ENCODE assay signal across 8 cellular contexts in genomic region chr21:31559368-31560119, GRCh38.
A peak's percentile ranks its signal among the peaks of the same experiment; 100 is the strongest.
DNase-seq lines count a peak whose midpoint lies in the region; ATAC-seq, FAIRE-seq and TF ChIP-seq lines count a peak whose summit lies in the region.

No MANE protein-coding gene starts in this region.

- no peaks in the 10 kb centered on the region for H3K9me3 Mint-ChIP-seq in central memory CD8-positive, alpha-beta T cell

- H3K4me1 Mint-ChIP-seq in central memory CD8-positive, alpha-beta T cell: peaks cover 17% of the 10 kb centered on the region

- no peak for FAIRE-seq in kidney (lab: Jason Lieb, UNC)

- H3K4me1 ChIP-seq in kidney (ENCODE audit: control insufficient read depth in 1 of 2, insufficient read depth in 1 of 2, low read depth in 1 of 2, low read length in 2 of 2): peaks cover 0 to 12% of the 10 kb centered on the region in 2 donors

- no peak overlapping the region for H3K27ac ChIP-seq in kidney (ENCODE audit: low read depth in 2 of 2, low read length in 2 of 2)

- H3K36me3 Mint-ChIP-seq in central memory CD8-positive, alpha-beta T cell (ENCODE audit: insufficient read depth): peaks cover 2% of the 10 kb centered on the region

- peak; percentile 73 for DNase-seq in GM13977 (ENCODE audit: low spot score)
- DNase-seq in NCI-H2081 treated with DMSO at 0.1 percent for 48 hours (lab: John Stamatoyannopoulos, UW): peak; percentile 88
- DNase-seq in activated CD4-positive, CD25-positive, alpha-beta regulatory T cell treated with anti-CD3 and anti-CD28 coated beads, Interleukin-2, amount 50 U/mL, for 72 hours: peak; percentile 93
- peak; percentile 69 to 73 for DNase-seq in central memory CD8-positive, alpha-beta T cell (ENCODE audit: low spot score in 2 of 2)
- DNase-seq in kidney: peak; percentile 94
- peak; percentile 89 to 92 for DNase-seq in stimulated activated CD4-positive, alpha-beta T cell treated with anti-CD3 and anti-CD28 coated beads, Interleukin-15, amount 100 ng/mL, for 48 hours (ENCODE audit: low read depth in 2 of 2)
- DNase-seq in HuH-7.5 (ENCODE audit: low spot score): no peak

- TF ChIP-seq CTCF in GM13977 (IDR thresholded peaks at IDR 0.05; ENCODE audit: extremely low read depth, insufficient read depth, missing control alignments) (no peak), kidney (IDR thresholded peaks at IDR 0.05; ENCODE audit: borderline replicate concordance, extremely low read depth, insufficient read depth) (no peak)

- no peak overlapping the region for H3K9ac ChIP-seq in kidney (ENCODE audit: low read length in 2 of 2)

- H3K9me3 ChIP-seq in kidney (ENCODE audit: control insufficient read depth in 1 of 2, low read length in 2 of 2): no peaks in the 10 kb centered on the region

- peak overlapping the region; percentile 56 to 61 for H3K4me3 ChIP-seq in kidney (ENCODE audit: low read length in 2 of 2)

- intact Hi-C loops in kidney (cut with DNase I): no loop called here

- H3K36me3 ChIP-seq in kidney (ENCODE audit: control insufficient read depth in 1 of 2, insufficient read depth in 2 of 2, low read length in 2 of 2): no peaks in the 10 kb centered on the region

- peaks cover 47% of the 10 kb centered on the region for H3K27me3 Mint-ChIP-seq in central memory CD8-positive, alpha-beta T cell

- no peak overlapping the region for H3K27ac Mint-ChIP-seq in central memory CD8-positive, alpha-beta T cell (ENCODE audit: low read depth)

- peak; percentile 59 for ATAC-seq in HG02884 (IDR thresholded peaks at IDR 0.05; ENCODE audit: unreplicated experiment)
- peak; percentile 81 for ATAC-seq in central memory CD8-positive, alpha-beta T cell (replicated peaks; ENCODE audit: extremely low read depth, poor library complexity, severe bottlenecking)

- peak overlapping the region; percentile 87 for H3K4me3 Mint-ChIP-seq in central memory CD8-positive, alpha-beta T cell

- in situ Hi-C loops in GM13977 (cut with MboI; ENCODE audit: low pct_unique_long_range_greater_than_20kb, low sequenced_read_pairs, unreplicated experiment): no loop called here
